In the genomic region with DNA sequence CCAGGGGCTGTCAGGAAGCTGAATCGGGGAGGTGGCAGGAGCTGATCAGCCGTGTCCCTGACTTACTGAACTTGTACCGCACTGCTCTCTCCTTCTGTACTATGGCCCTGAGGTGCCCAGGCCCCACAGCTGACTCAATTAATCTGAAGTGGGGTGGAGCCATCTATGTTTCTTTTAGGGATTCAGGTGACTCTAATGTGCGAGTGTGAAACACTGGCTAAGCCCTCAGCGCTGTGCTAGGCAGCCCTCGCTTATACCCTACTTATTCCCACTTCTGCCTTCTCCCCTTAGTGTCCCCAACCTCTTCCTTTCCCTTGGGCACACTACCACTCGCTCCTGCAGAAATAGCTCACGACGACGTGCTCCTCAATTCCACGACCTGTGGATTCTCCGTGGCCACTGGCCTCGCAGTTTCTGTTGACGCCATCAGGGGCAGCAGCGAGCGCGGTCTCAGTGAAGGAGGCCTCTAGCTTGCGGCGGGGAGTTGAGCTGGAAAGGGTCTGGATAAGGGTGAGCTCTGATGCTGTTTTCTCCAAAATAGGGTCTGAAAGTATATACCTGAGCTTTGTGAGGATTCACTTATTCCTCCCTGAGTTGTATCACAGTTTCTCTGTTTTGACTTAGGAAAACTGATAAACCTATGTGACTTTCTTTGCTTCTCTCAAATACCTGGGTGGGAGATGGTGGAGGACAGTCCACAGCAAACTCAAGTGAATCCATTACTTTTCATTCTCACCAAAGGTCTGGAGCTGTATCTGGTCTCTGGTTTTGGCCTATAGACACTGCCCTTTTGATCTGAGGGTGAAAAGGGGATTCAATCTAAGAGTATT, we compare ENCODE assay signal across 8 cellular contexts.
A peak's percentile ranks its signal among the peaks of the same experiment; 100 is the strongest.
DNase-seq lines count a peak whose midpoint lies in the region; ATAC-seq and TF ChIP-seq lines count a peak whose summit lies in the region.

No MANE protein-coding gene starts in this region.

- no peaks in the 10 kb centered on the region for H3K27me3 ChIP-seq in DND-41 (ENCODE audit: insufficient read depth, low read length, poor library complexity)

- no peak overlapping the region for H3K4me2 ChIP-seq in DND-41 (ENCODE audit: insufficient read depth, low read length)

- H3K4me3 ChIP-seq in DND-41 (ENCODE audit: low read depth in 1 of 2, low read length in 2 of 2): no peak overlapping the region

- peak; percentile 39 for DNase-seq in DND-41
- DNase-seq in KBM-7: peak; percentile 16
- peak; percentile 29 for DNase-seq in activated T-cell treated with anti-CD3 and anti-CD28 coated beads for 48 hours (ENCODE audit: low read depth)
- DNase-seq in germinal center (ENCODE audit: low spot score): peak; percentile 38
- peak; percentile 7 for DNase-seq in renal cortical epithelial cell (ENCODE audit: low read depth)
- no peak for DNase-seq in NCI-H524 (lab: John Stamatoyannopoulos, UW)
- no peak for DNase-seq in SKM-1 treated with dmso at 0.1 percent for 144 hours (lab: John Stamatoyannopoulos, UW; ENCODE audit: unreplicated experiment)

- peak; percentile 80 for TF ChIP-seq CTCF in DND-41 (IDR thresholded peaks at IDR 0.05; ENCODE audit: borderline replicate concordance, extremely low read depth, low read length, poor library complexity, severe bottlenecking)

- H2AFZ ChIP-seq in DND-41 (ENCODE audit: low read depth, low read length): no peak overlapping the region

- no peaks in the 10 kb centered on the region for H3K36me3 ChIP-seq in DND-41 (ENCODE audit: insufficient read depth, low read length)

- H3K9me3 ChIP-seq in DND-41 (ENCODE audit: insufficient read depth, low read length, severe bottlenecking): no peaks in the 10 kb centered on the region

- H3K79me2 ChIP-seq in DND-41 (ENCODE audit: insufficient read depth, low read length): no peaks in the 10 kb centered on the region

- ATAC-seq in DND-41 (ENCODE audit: insufficient read depth, low read depth) (no peak), GM21737 (IDR thresholded peaks at IDR 0.05; ENCODE audit: unreplicated experiment) (no peak)

- 0 out of 2 replicates have a peak, but pooled peaks cover 3% of the 10 kb centered on the region for H3K4me1 ChIP-seq in DND-41 (ENCODE audit: insufficient read depth, low read length)

- H3K27ac ChIP-seq in DND-41 (ENCODE audit: low read length): no peak overlapping the region

- H3K9ac ChIP-seq in DND-41 (ENCODE audit: low read depth, low read length): no peak overlapping the region

- in situ Hi-C loops in KBM-7 (cut with MboI; ENCODE audit: low pct_unique_long_range_greater_than_20kb, low sequenced_read_pairs): no loop called here

- H4K20me1 ChIP-seq in DND-41 (ENCODE audit: insufficient read depth, low read length): no peaks in the 10 kb centered on the region

Comparison
In these comparisons a context has a peak if more than half of its experiments do, and no peak if none do; other contexts are left out.
1. DNase-seq: peak in DND-41 (single experiment), KBM-7 (single experiment), activated T-cell treated with anti-CD3 and anti-CD28 coated beads for 48 hours (single experiment), germinal center (single experiment) and renal cortical epithelial cell (single experiment); none in NCI-H524 (0 of 2) and SKM-1 treated with dmso at 0.1 percent for 144 hours (single experiment).